Comparison of ENCODE assay signal across 35 cellular contexts in genomic region chr6:1110935-1111334, GRCh38.
DNase-seq lines count a peak whose midpoint lies in the region; ATAC-seq, FAIRE-seq and TF ChIP-seq lines count a peak whose summit lies in the region.
"Had no signal": no experiment of that assay in that cellular context is flagged by ENCODE, and none has a peak within 500 bp of the region (broad histone marks: within the 10 kb centered on the region; RNA-seq: fewer than 3 reads in every experiment).

No MANE protein-coding gene starts in this region.

- H3K36me3 ChIP-seq in RWPE2 (ENCODE audit: low read depth) (no peaks in the 10 kb centered on the region), esophagus squamous epithelium (no peaks in the 10 kb centered on the region), pancreas (no peaks in the 10 kb centered on the region)
- H3K36me3 ChIP-seq: HAP-1, heart left ventricle, SJCRH30 had no signal

- BruUV-seq in Calu3 (replicated peaks; lab: Mats Ljungman, UMichigan): no TSS peak

- H3K9me3 Mint-ChIP-seq in Calu3 (ENCODE audit: low read depth, unreplicated experiment): peaks cover 6% of the 10 kb centered on the region
- H3K9me3 Mint-ChIP-seq: activated CD4-positive, alpha-beta T cell treated with anti-CD3 and anti-CD28 coated beads, Interleukin-2, amount 10 ng/mL, durations not matched to agents 7 days and 5 days; activated T-cell treated with anti-CD3 and anti-CD28 coated beads, Interleukin-2, amount 50 U/mL, for 4 hours; natural killer cell treated with Interleukin-12 subunit alpha and Interleukin-12 subunit beta and Interleukin-15 and Interleukin-18, amount 100 ng/mL, for 72 hours had no signal

- H3K27me3 Mint-ChIP-seq in Calu3 (ENCODE audit: unreplicated experiment): no peaks in the 10 kb centered on the region

- peaks cover 29% of the 10 kb centered on the region for H3K4me1 Mint-ChIP-seq in Calu3 (ENCODE audit: low read depth, unreplicated experiment)
- H3K4me1 Mint-ChIP-seq: activated CD4-positive, alpha-beta T cell treated with anti-CD3 and anti-CD28 coated beads, Interleukin-2, amount 10 ng/mL, durations not matched to agents 7 days and 5 days; activated naive CD8-positive, alpha-beta T cell treated with anti-CD3 and anti-CD28 coated beads for 36 hours had no signal

- intact Hi-C loops in Calu3 (cut with micrococcal nuclease; ENCODE audit: unreplicated experiment) (loop anchor here (2.0 to 5.0 kb wide), 2 partner anchors 71 to 200 kb away; no protein-coding TSS in a partner anchor), esophagus squamous epithelium (cut with DNase I) (no loop called here), pancreas (cut with DNase I) (no loop called here), Right ventricle myocardium inferior (cut with DNase I) (no loop called here)

- CTCF ChIA-PET in Calu3 (lab: Charles Lee): interaction anchor here (0.7 to 1.2 kb wide), 4 partner anchors 56 to 224 kb away, joined by 3 to 4 read pairs (median 3); partner anchors contain the start of gene FOXQ1

- no peak for FAIRE-seq in pancreas (lab: Jason Lieb, UNC)
- FAIRE-seq: colon, GM12878, kidney, RCC 7860 had no signal

- H3K4me3 Mint-ChIP-seq in Calu3 (ENCODE audit: low read depth, unreplicated experiment): peak overlapping the region; percentile 41
- H3K4me3 Mint-ChIP-seq: activated CD4-positive, alpha-beta T cell treated with anti-CD3 and anti-CD28 coated beads, Interleukin-2, amount 10 ng/mL, durations not matched to agents 7 days and 5 days; activated naive CD8-positive, alpha-beta T cell treated with anti-CD3 and anti-CD28 coated beads for 36 hours; activated T-cell treated with anti-CD3 and anti-CD28 coated beads, Interleukin-2, amount 50 U/mL, for 4 hours; CD4-positive, alpha-beta T cell; natural killer cell treated with Interleukin-12 subunit alpha and Interleukin-12 subunit beta and Interleukin-15 and Interleukin-18, amount 100 ng/mL, for 72 hours had no signal

- 37 to 54% methylated on average over 11 of the region's 11 CpGs for WGBS in esophagus squamous epithelium, 2 donors
- WGBS in pancreas, 2 donors: 57 to 71% methylated on average over 11 of the region's 11 CpGs

- H3K4me3 ChIP-seq in RWPE2 (ENCODE audit: severe bottlenecking) (no peak overlapping the region), esophagus squamous epithelium (peak overlapping the region in 1 of 4 donors; percentile 21), pancreas (no peak overlapping the region)
- H3K4me3 ChIP-seq: GM12878, HAP-1, heart left ventricle, lung, mucosa of descending colon, SJCRH30, skin epidermis, testis had no signal

- H3K27ac ChIP-seq in RWPE2 (ENCODE audit: poor library complexity, severe bottlenecking) (no peak overlapping the region), esophagus squamous epithelium (peak overlapping the region; percentile 37 to 68 (median 55)), pancreas (peak overlapping the region in 1 of 4 donors; percentile 32)
- H3K27ac ChIP-seq: heart left ventricle, SJCRH30, testis had no signal

- H3K27me3 ChIP-seq in RWPE2 (ENCODE audit: insufficient read depth, poor library complexity, severe bottlenecking) (no peaks in the 10 kb centered on the region), esophagus squamous epithelium (no peaks in the 10 kb centered on the region), pancreas (no peaks in the 10 kb centered on the region)
- H3K27me3 ChIP-seq: SJCRH30, testis had no signal

- TF ChIP-seq CTCF in Calu3 (IDR thresholded peaks at IDR 0.05; ENCODE audit: unreplicated experiment) (no peak), RWPE2 (IDR thresholded peaks at IDR 0.05; ENCODE audit: poor library complexity, severe bottlenecking) (no peak), esophagus squamous epithelium (IDR thresholded peaks at IDR 0.05) (no peak), pancreas (IDR thresholded peaks at IDR 0.05) (no peak), GM10266 (IDR thresholded peaks at IDR 0.05; ENCODE audit: control insufficient read depth, insufficient read depth, low read depth, missing control alignments) (no peak)

- peaks cover 16% of the 10 kb centered on the region for H3K36me3 Mint-ChIP-seq in Calu3 (ENCODE audit: insufficient read depth, unreplicated experiment)
- H3K36me3 Mint-ChIP-seq: activated naive CD8-positive, alpha-beta T cell treated with anti-CD3 and anti-CD28 coated beads for 36 hours; natural killer cell treated with Interleukin-12 subunit alpha and Interleukin-12 subunit beta and Interleukin-15 and Interleukin-18, amount 100 ng/mL, for 72 hours had no signal

- peak overlapping the region; percentile 59 for H3K27ac Mint-ChIP-seq in Calu3 (ENCODE audit: unreplicated experiment)
- H3K27ac Mint-ChIP-seq: activated CD4-positive, alpha-beta T cell treated with anti-CD3 and anti-CD28 coated beads, Interleukin-2, amount 10 ng/mL, durations not matched to agents 7 days and 5 days; activated naive CD8-positive, alpha-beta T cell treated with anti-CD3 and anti-CD28 coated beads for 36 hours; CD4-positive, alpha-beta T cell; natural killer cell treated with Interleukin-12 subunit alpha and Interleukin-12 subunit beta and Interleukin-15 and Interleukin-18, amount 100 ng/mL, for 72 hours had no signal

- no peak for TF ChIP-seq POLR2A in esophagus squamous epithelium (IDR thresholded peaks at IDR 0.05)

- ATAC-seq in RWPE2 (ENCODE audit: low read depth) (peak; percentile 73), pancreas (peak; percentile 31 to 54 (median 48)), GM21737 (IDR thresholded peaks at IDR 0.05; ENCODE audit: unreplicated experiment) (no peak), Right ventricle myocardium inferior (no peak)
- ATAC-seq: activated T-cell treated with anti-CD3 and anti-CD28 coated beads, Interleukin-2, amount 50 U/mL, for 4 hours; GM12878; heart left ventricle; natural killer cell treated with Interleukin-12 subunit alpha and Interleukin-12 subunit beta and Interleukin-15 and Interleukin-18, amount 100 ng/mL, for 72 hours had no signal

- DNase-seq in Calu3: peak; percentile 41
- no peak for DNase-seq in RWPE2 (ENCODE audit: low spot score)
- DNase-seq in esophagus squamous epithelium (lab: John Stamatoyannopoulos, UW): no peak
- no peak for DNase-seq in pancreas
- no peak for DNase-seq in germinal center (ENCODE audit: low spot score)
- no peak for DNase-seq in GM10266 (ENCODE audit: extremely low spot score)
- no peak for DNase-seq in Right ventricle myocardium inferior (ENCODE audit: missing footprints)
- DNase-seq: activated CD4-positive, alpha-beta T cell treated with anti-CD3 and anti-CD28 coated beads, Interleukin-2, amount 10 ng/mL, durations not matched to agents 7 days and 5 days; activated gamma-delta T cell; activated naive CD8-positive, alpha-beta T cell treated with anti-CD3 and anti-CD28 coated beads for 36 hours; activated T-cell treated with anti-CD3 and anti-CD28 coated beads, Interleukin-2, amount 50 U/mL, for 4 hours; AML-193; anterior cingulate cortex; CD4-positive, alpha-beta T cell; effector CD4-positive, alpha-beta T cell; heart left ventricle; kidney; NCI-H1436 treated with DMSO at 0.1 percent for 48 hours; NCI-H226; NCI-H526 treated with DMSO at 0.1 percent for 48 hours; occipital lobe; SJCRH30; stimulated activated naive CD4-positive, alpha-beta T cell treated with Interleukin-2 at 50 U/mL for 16 hours; SW 1271; T1000; testis had no signal

- H3K9me3 ChIP-seq in RWPE2 (ENCODE audit: severe bottlenecking) (no peaks in the 10 kb centered on the region), esophagus squamous epithelium (no peaks in the 10 kb centered on the region), pancreas (no peaks in the 10 kb centered on the region)
- H3K9me3 ChIP-seq: HAP-1, mucosa of descending colon, SJCRH30, testis had no signal

- H3K4me1 ChIP-seq in RWPE2 (ENCODE audit: insufficient read depth, poor library complexity, severe bottlenecking): peaks cover 17% of the 10 kb centered on the region
- peaks cover 0 to 40% (median 7%) of the 10 kb centered on the region in 3 donors for H3K4me1 ChIP-seq in esophagus squamous epithelium
- no peaks in the 10 kb centered on the region for H3K4me1 ChIP-seq in pancreas
- H3K4me1 ChIP-seq: HAP-1, heart left ventricle, SJCRH30, testis had no signal

Comparison
In these comparisons a context has a peak if more than half of its experiments do, and no peak if none do; other contexts are left out.
1. ATAC-seq: peak in RWPE2 (single experiment) and pancreas (4 of 4); none in GM21737 (single experiment) and Right ventricle myocardium inferior (single experiment).